ENCODE assay signal across 1 cellular context in genomic region chr12:121857322-121858246, GRCh38.
A peak's percentile ranks its signal among the peaks of the same experiment; 100 is the strongest.
TF ChIP-seq lines count a peak whose summit lies in the region.

No MANE protein-coding gene starts in this region.

TF ChIP-seq in HepG2, 621 proteins besides CTCF, POLR2A, EP300 and RAD21 (continued from another document and continues in another):
- TF ChIP-seq PBX2 (CRISPR knock-in tag; IDR thresholded peaks at IDR 0.05): no peak
- TF ChIP-seq ZNF510 (CRISPR knock-in tag; IDR thresholded peaks at IDR 0.05; ENCODE audit: low read depth): peak; percentile 60; the same call in 1 of the 2 replicates
- peak; percentile 58; the same call in 1 of the 2 replicates for TF ChIP-seq ZFP82 (CRISPR knock-in tag; IDR thresholded peaks at IDR 0.05; ENCODE audit: borderline replicate concordance)
- TF ChIP-seq, protein P1, sequence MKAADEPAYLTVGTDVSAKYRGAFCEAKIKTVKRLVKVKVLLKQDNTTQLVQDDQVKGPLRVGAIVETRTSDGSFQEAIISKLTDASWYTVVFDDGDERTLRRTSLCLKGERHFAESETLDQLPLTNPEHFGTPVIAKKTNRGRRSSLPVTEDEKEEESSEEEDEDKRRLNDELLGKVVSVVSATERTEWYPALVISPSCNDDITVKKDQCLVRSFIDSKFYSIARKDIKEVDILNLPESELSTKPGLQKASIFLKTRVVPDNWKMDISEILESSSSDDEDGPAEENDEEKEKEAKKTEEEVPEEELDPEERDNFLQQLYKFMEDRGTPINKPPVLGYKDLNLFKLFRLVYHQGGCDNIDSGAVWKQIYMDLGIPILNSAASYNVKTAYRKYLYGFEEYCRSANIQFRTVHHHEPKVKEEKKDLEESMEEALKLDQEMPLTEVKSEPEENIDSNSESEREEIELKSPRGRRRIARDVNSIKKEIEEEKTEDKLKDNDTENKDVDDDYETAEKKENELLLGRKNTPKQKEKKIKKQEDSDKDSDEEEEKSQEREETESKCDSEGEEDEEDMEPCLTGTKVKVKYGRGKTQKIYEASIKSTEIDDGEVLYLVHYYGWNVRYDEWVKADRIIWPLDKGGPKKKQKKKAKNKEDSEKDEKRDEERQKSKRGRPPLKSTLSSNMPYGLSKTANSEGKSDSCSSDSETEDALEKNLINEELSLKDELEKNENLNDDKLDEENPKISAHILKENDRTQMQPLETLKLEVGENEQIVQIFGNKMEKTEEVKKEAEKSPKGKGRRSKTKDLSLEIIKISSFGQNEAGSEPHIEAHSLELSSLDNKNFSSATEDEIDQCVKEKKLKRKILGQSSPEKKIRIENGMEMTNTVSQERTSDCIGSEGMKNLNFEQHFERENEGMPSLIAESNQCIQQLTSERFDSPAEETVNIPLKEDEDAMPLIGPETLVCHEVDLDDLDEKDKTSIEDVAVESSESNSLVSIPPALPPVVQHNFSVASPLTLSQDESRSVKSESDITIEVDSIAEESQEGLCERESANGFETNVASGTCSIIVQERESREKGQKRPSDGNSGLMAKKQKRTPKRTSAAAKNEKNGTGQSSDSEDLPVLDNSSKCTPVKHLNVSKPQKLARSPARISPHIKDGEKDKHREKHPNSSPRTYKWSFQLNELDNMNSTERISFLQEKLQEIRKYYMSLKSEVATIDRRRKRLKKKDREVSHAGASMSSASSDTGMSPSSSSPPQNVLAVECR (CRISPR knock-in tag; IDR thresholded peaks at IDR 0.05; ENCODE audit: borderline replicate concordance): peak; percentile 78
- peak; percentile 36; the same call in 1 of the 2 replicates for TF ChIP-seq ZSCAN5A (CRISPR knock-in tag; IDR thresholded peaks at IDR 0.05; ENCODE audit: borderline replicate concordance)
- TF ChIP-seq SRSF1 (optimal IDR thresholded peaks at IDR 0.05; ENCODE audit: low read depth, low read length): no peak
- peak; percentile 61; the same call in 1 of the 2 replicates for TF ChIP-seq BORCS8-MEF2B (CRISPR knock-in tag; IDR thresholded peaks at IDR 0.05)
- no peak for TF ChIP-seq ELK4 (CRISPR knock-in tag; IDR thresholded peaks at IDR 0.05; ENCODE audit: borderline replicate concordance)
- no peak for TF ChIP-seq TMF1 (CRISPR knock-in tag; IDR thresholded peaks at IDR 0.05; ENCODE audit: low read depth)
- 0 out of 2 replicates have a peak, but pooled peaks have one; percentile 35 for TF ChIP-seq CBFB (CRISPR knock-in tag; IDR thresholded peaks at IDR 0.05)
- TF ChIP-seq ERF (CRISPR knock-in tag; IDR thresholded peaks at IDR 0.05): peak; percentile 82; the same call in 1 of the 2 replicates
- TF ChIP-seq ZNF441 (CRISPR knock-in tag; IDR thresholded peaks at IDR 0.05; ENCODE audit: borderline replicate concordance): no peak
- TF ChIP-seq MIER3 (CRISPR knock-in tag; IDR thresholded peaks at IDR 0.05; ENCODE audit: borderline replicate concordance): peak; percentile 62; the same call in 1 of the 2 replicates
- no peak for TF ChIP-seq SRY (CRISPR knock-in tag; IDR thresholded peaks at IDR 0.05)
- no peak for TF ChIP-seq SNAPC2 (CRISPR knock-in tag; IDR thresholded peaks at IDR 0.05)
- TF ChIP-seq ZSCAN25 (CRISPR knock-in tag; IDR thresholded peaks at IDR 0.05): peak; percentile 75
- TF ChIP-seq ZNF556 (CRISPR knock-in tag; IDR thresholded peaks at IDR 0.05; ENCODE audit: borderline replicate concordance): peak; percentile 35; the same call in 1 of the 2 replicates
- peak; percentile 48; the same call in 1 of the 2 replicates for TF ChIP-seq MIXL1 (CRISPR knock-in tag; IDR thresholded peaks at IDR 0.05)
- peak; percentile 24; the same call in 1 of the 2 replicates for TF ChIP-seq ZNF350 (CRISPR knock-in tag; IDR thresholded peaks at IDR 0.05; ENCODE audit: borderline replicate concordance, low read depth)
- TF ChIP-seq SOX6 (IDR thresholded peaks at IDR 0.05): no peak
- peak; percentile 73; the same call in 1 of the 2 replicates for TF ChIP-seq SOX6 (CRISPR knock-in tag; IDR thresholded peaks at IDR 0.05)
- peak; percentile 72 for TF ChIP-seq ZMYM4 (CRISPR knock-in tag; IDR thresholded peaks at IDR 0.05)
- TF ChIP-seq, protein P2, sequence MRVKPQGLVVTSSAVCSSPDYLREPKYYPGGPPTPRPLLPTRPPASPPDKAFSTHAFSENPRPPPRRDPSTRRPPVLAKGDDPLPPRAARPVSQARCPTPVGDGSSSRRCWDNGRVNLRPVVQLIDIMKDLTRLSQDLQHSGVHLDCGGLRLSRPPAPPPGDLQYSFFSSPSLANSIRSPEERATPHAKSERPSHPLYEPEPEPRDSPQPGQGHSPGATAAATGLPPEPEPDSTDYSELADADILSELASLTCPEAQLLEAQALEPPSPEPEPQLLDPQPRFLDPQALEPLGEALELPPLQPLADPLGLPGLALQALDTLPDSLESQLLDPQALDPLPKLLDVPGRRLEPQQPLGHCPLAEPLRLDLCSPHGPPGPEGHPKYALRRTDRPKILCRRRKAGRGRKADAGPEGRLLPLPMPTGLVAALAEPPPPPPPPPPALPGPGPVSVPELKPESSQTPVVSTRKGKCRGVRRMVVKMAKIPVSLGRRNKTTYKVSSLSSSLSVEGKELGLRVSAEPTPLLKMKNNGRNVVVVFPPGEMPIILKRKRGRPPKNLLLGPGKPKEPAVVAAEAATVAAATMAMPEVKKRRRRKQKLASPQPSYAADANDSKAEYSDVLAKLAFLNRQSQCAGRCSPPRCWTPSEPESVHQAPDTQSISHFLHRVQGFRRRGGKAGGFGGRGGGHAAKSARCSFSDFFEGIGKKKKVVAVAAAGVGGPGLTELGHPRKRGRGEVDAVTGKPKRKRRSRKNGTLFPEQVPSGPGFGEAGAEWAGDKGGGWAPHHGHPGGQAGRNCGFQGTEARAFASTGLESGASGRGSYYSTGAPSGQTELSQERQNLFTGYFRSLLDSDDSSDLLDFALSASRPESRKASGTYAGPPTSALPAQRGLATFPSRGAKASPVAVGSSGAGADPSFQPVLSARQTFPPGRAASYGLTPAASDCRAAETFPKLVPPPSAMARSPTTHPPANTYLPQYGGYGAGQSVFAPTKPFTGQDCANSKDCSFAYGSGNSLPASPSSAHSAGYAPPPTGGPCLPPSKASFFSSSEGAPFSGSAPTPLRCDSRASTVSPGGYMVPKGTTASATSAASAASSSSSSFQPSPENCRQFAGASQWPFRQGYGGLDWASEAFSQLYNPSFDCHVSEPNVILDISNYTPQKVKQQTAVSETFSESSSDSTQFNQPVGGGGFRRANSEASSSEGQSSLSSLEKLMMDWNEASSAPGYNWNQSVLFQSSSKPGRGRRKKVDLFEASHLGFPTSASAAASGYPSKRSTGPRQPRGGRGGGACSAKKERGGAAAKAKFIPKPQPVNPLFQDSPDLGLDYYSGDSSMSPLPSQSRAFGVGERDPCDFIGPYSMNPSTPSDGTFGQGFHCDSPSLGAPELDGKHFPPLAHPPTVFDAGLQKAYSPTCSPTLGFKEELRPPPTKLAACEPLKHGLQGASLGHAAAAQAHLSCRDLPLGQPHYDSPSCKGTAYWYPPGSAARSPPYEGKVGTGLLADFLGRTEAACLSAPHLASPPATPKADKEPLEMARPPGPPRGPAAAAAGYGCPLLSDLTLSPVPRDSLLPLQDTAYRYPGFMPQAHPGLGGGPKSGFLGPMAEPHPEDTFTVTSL (CRISPR knock-in tag; IDR thresholded peaks at IDR 0.05; ENCODE audit: borderline replicate concordance): peak; percentile 77; the same call in 1 of the 2 replicates
- peak; percentile 86 for TF ChIP-seq RXRB (CRISPR knock-in tag; IDR thresholded peaks at IDR 0.05; ENCODE audit: borderline replicate concordance)
- TF ChIP-seq ATF5 (CRISPR knock-in tag; IDR thresholded peaks at IDR 0.05; ENCODE audit: low read depth): 0 out of 2 replicates have a peak, but pooled peaks have one; percentile 63
- TF ChIP-seq ZNF709 (CRISPR knock-in tag; IDR thresholded peaks at IDR 0.05): no peak
- TF ChIP-seq ZNF263 (CRISPR knock-in tag; IDR thresholded peaks at IDR 0.05): 0 out of 2 replicates have a peak, but pooled peaks have one; percentile 32
- peak; percentile 31; the same call in 1 of the 2 replicates for TF ChIP-seq ZNF124 (CRISPR knock-in tag; IDR thresholded peaks at IDR 0.05)
- peak; percentile 65; the same call in 1 of the 2 replicates for TF ChIP-seq KAT8 (CRISPR knock-in tag; IDR thresholded peaks at IDR 0.05)
- TF ChIP-seq SKIL (CRISPR knock-in tag; IDR thresholded peaks at IDR 0.05; ENCODE audit: borderline replicate concordance): peak; percentile 72; the same call in 1 of the 2 replicates
- peak; percentile 52; the same call in 1 of the 2 replicates for TF ChIP-seq SOX5 (CRISPR knock-in tag; IDR thresholded peaks at IDR 0.05; ENCODE audit: borderline replicate concordance)
- TF ChIP-seq SOX13 (IDR thresholded peaks at IDR 0.05): no peak
- peak in 1 of 2 experiments; percentile 49; a peak in 2 of 4 replicates for TF ChIP-seq SOX13 (CRISPR knock-in tag; conservative IDR thresholded peaks at IDR 0.05 in 1 of 2, IDR thresholded peaks at IDR 0.05 in 1 of 2)
- TF ChIP-seq HOXA5 (CRISPR knock-in tag; IDR thresholded peaks at IDR 0.05): no peak
- TF ChIP-seq ZNF747 (CRISPR knock-in tag; IDR thresholded peaks at IDR 0.05; ENCODE audit: borderline replicate concordance): 0 out of 2 replicates have a peak, but pooled peaks have one; percentile 11
- TF ChIP-seq TEAD3 (CRISPR knock-in tag; optimal IDR thresholded peaks at IDR 0.05; ENCODE audit: borderline replicate concordance): peak; percentile 78
- TF ChIP-seq, protein P3, sequence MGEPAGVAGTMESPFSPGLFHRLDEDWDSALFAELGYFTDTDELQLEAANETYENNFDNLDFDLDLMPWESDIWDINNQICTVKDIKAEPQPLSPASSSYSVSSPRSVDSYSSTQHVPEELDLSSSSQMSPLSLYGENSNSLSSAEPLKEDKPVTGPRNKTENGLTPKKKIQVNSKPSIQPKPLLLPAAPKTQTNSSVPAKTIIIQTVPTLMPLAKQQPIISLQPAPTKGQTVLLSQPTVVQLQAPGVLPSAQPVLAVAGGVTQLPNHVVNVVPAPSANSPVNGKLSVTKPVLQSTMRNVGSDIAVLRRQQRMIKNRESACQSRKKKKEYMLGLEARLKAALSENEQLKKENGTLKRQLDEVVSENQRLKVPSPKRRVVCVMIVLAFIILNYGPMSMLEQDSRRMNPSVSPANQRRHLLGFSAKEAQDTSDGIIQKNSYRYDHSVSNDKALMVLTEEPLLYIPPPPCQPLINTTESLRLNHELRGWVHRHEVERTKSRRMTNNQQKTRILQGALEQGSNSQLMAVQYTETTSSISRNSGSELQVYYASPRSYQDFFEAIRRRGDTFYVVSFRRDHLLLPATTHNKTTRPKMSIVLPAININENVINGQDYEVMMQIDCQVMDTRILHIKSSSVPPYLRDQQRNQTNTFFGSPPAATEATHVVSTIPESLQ (CRISPR knock-in tag; conservative IDR thresholded peaks at IDR 0.05): 0 out of 2 replicates have a peak, but pooled peaks have one; percentile 8
- TF ChIP-seq KLF13 (CRISPR knock-in tag; IDR thresholded peaks at IDR 0.05): no peak
- no peak for TF ChIP-seq GATAD1 (CRISPR knock-in tag; IDR thresholded peaks at IDR 0.05)
- TF ChIP-seq DRAP1 (CRISPR knock-in tag; IDR thresholded peaks at IDR 0.05): peak; percentile 17; the same call in 1 of the 2 replicates
- no peak for TF ChIP-seq ZNF570 (CRISPR knock-in tag; IDR thresholded peaks at IDR 0.05; ENCODE audit: borderline replicate concordance)
- peak; percentile 76; the same call in 1 of the 2 replicates for TF ChIP-seq DPF2 (CRISPR knock-in tag; IDR thresholded peaks at IDR 0.05; ENCODE audit: borderline replicate concordance, low read depth)
- TF ChIP-seq NFKBIZ (CRISPR knock-in tag; IDR thresholded peaks at IDR 0.05): peak; percentile 58; the same call in 1 of the 2 replicates
- no peak for TF ChIP-seq ARNT2 (CRISPR knock-in tag; IDR thresholded peaks at IDR 0.05; ENCODE audit: low read depth)
